Comparison of ENCODE assay signal across 21 cellular contexts in the genomic region with DNA sequence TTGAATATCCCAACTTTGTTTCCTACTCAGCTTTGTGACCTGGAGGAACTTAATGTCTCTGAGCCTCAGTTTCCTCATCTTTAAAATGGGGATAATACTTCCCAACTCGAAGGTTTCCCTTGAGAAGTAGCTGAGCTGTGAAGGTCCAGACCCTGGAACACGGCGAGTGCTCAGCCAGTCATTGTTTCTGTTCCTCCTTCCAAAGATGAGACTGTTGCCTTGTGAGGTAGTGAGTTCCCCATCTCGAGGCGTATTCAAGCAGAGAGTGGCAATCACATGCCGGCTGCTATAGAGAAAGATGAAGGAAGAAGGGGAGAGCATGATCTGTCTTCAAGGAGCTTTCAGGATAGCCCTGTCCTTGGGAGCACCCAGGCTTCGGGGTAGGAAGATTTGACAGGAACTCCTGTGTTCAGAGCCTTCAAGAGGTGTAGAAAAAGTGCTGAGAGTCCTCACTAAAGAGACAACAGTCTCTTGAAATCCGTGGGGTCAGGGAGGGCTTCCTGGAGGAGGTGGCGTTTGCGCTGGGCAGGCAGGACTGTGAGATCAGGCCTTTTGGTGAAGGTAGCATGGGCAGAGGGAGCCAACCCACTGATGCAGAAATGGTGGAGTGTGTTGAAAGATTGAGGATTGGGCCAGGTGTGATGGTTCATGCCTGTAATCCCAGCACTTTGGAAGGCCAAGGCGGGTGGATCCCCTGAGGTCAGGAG. TPM values are rescaled to one million over a fixed set of nuclear protein-coding genes. Genes with fewer than 3 reads are reported as not detected.
DNase-seq lines count a peak whose midpoint lies in the region; ATAC-seq, FAIRE-seq and TF ChIP-seq lines count a peak whose summit lies in the region.
"Had no signal": no experiment of that assay in that cellular context is flagged by ENCODE, and none has a peak within 500 bp of the region (broad histone marks: within the 10 kb centered on the region; RNA-seq: fewer than 3 reads in every experiment).

No MANE protein-coding gene starts in this region.

- H3K4me1 Mint-ChIP-seq in endothelial cell (ENCODE audit: unreplicated experiment) = peaks cover 57% of the 10 kb centered on the region
- H3K4me1 Mint-ChIP-seq: CD4-positive, alpha-beta memory T cell had no signal

- H3K9ac ChIP-seq in HepG2 (ENCODE audit: insufficient read depth, low read depth, low read length) (no peak overlapping the region), K562 (ENCODE audit: insufficient read depth in 1 of 2, low read depth in 2 of 2, low read length in 2 of 2) (no peak overlapping the region)

- H3K9me3 Mint-ChIP-seq in endothelial cell (ENCODE audit: unreplicated experiment) = no peaks in the 10 kb centered on the region
- H3K9me3 Mint-ChIP-seq: CD4-positive, alpha-beta memory T cell had no signal

- peak overlapping the region; percentile 36 for H3K27ac Mint-ChIP-seq in endothelial cell (ENCODE audit: unreplicated experiment)

- peak overlapping the region; percentile 54 for H3K4me3 Mint-ChIP-seq in endothelial cell (ENCODE audit: unreplicated experiment)
- H3K4me3 Mint-ChIP-seq: CD4-positive, alpha-beta memory T cell had no signal

- H3K4me1 ChIP-seq in HepG2 (ENCODE audit: insufficient read depth, low read length) (no peaks in the 10 kb centered on the region), right lobe of liver (no peaks in the 10 kb centered on the region), K562 (replicated peaks in 1 of 2; ENCODE audit: control insufficient read depth in 2 of 2, insufficient read depth in 2 of 2, low read length in 2 of 2) (peaks cover 0 to 5% of the 10 kb centered on the region in 2 experiments; a peak in 2 of 5 replicates)
- H3K4me1 ChIP-seq: BE2C, HAP-1 had no signal

- H3K36me3 Mint-ChIP-seq in endothelial cell (ENCODE audit: low read depth, unreplicated experiment) = peaks cover 56% of the 10 kb centered on the region
- H3K36me3 Mint-ChIP-seq: CD4-positive, alpha-beta memory T cell had no signal

- 30% methylated on average over 11 of the region's 11 CpGs for WGBS in HepG2 (ENCODE audit: low lambda C conversion rate)
- 77% methylated on average over 10 of the region's 11 CpGs for WGBS in right lobe of liver (ENCODE audit: insufficient coverage, low coverage, low lambda C conversion rate, missing lambda C conversion rate)
- 4% methylated on average over 7 of the region's 11 CpGs for WGBS in K562 (ENCODE audit: insufficient coverage, low coverage, missing lambda C conversion rate)

- ATAC-seq in HepG2 (no peak), right lobe of liver (no peak), K562 (no peak), HG02973 (IDR thresholded peaks at IDR 0.05; ENCODE audit: unreplicated experiment) (no peak)
- ATAC-seq: GM12878 had no signal

- H3K4me3 ChIP-seq in HepG2 (replicated peaks in 1 of 3; ENCODE audit: insufficient read depth in 1 of 3, low read depth in 2 of 3, low read length in 3 of 3) = no peak overlapping the region
- no peak overlapping the region for H3K4me3 ChIP-seq in right lobe of liver
- H3K4me3 ChIP-seq in K562 = no peak overlapping the region
- no peak overlapping the region for H3K4me3 ChIP-seq in brain microvascular endothelial cell (ENCODE audit: low read depth, low read length)
- H3K4me3 ChIP-seq: GM12878, HAP-1 had no signal

- H3K9me1 ChIP-seq in K562 (ENCODE audit: control insufficient read depth, insufficient read depth, low read length) = no peaks in the 10 kb centered on the region

- intact Hi-C loops in HepG2 (cut with micrococcal nuclease; ENCODE audit: unreplicated experiment) = no loop called here
- intact Hi-C loops in right lobe of liver (cut with DNase I) = no loop called here
- intact Hi-C loops in K562 (cut with micrococcal nuclease) = no loop called here

- H3K79me2 ChIP-seq in HepG2 (ENCODE audit: insufficient read depth, low read length) = no peaks in the 10 kb centered on the region
- H3K79me2 ChIP-seq in K562 (ENCODE audit: control insufficient read depth, insufficient read depth, low read length) = no peaks in the 10 kb centered on the region

- POLR2A ChIA-PET in HepG2 (lab: Yijun Ruan, JAX) (no interaction called here), K562 (lab: Yijun Ruan, JAX) (interaction anchor here (0.6 to 1.1 kb wide), 3 partner anchors 16 to 36 kb away, joined by 3 to 4 read pairs (median 4); no protein-coding TSS in a partner anchor)

- CTCF ChIA-PET in HepG2 (lab: Yijun Ruan, JAX; ENCODE audit: low intra/inter-chr PET ratio, low total read pairs) = no interaction called here
- CTCF ChIA-PET in K562 (lab: Yijun Ruan, JAX; ENCODE audit: low intra/inter-chr PET ratio) = no interaction called here

- BruUV-seq in HepG2 (replicated peaks; lab: Mats Ljungman, UMichigan) (no TSS peak), K562 (replicated peaks; lab: Mats Ljungman, UMichigan) (no TSS peak)

- FAIRE-seq in HepG2 (lab: Jason Lieb, UNC) = no peak
- FAIRE-seq in K562 (lab: Jason Lieb, UNC) = no peak
- FAIRE-seq: GM12878 had no signal

- peaks cover 4% of the 10 kb centered on the region for H3K27me3 Mint-ChIP-seq in endothelial cell (ENCODE audit: unreplicated experiment)
- H3K27me3 Mint-ChIP-seq: CD4-positive, alpha-beta memory T cell had no signal

- no peaks in the 10 kb centered on the region for H3K9me3 ChIP-seq in HepG2 (ENCODE audit: low read length)
- no peaks in the 10 kb centered on the region for H3K9me3 ChIP-seq in right lobe of liver
- no peaks in the 10 kb centered on the region for H3K9me3 ChIP-seq in K562 (replicated peaks; ENCODE audit: control insufficient read depth, insufficient read depth, low read depth, low read length)
- H3K9me3 ChIP-seq: BE2C, HAP-1 had no signal

- no peak overlapping the region for H3K27ac ChIP-seq in HepG2 (ENCODE audit: extremely low read length, insufficient read depth, low read length)
- no peak overlapping the region for H3K27ac ChIP-seq in right lobe of liver
- H3K27ac ChIP-seq in K562 (ENCODE audit: extremely low read depth, low read depth, low read length) = no peak overlapping the region
- H3K27ac ChIP-seq in brain microvascular endothelial cell = no peak overlapping the region
- H3K27ac ChIP-seq: C4-2B, HL-60 had no signal

- H3K36me3 ChIP-seq in HepG2 (replicated peaks in 1 of 2; ENCODE audit: control insufficient read depth in 1 of 2, insufficient read depth in 2 of 2, low read length in 2 of 2) (no peaks in the 10 kb centered on the region), right lobe of liver (no peaks in the 10 kb centered on the region), K562 (ENCODE audit: control insufficient read depth, insufficient read depth, low read length) (no peaks in the 10 kb centered on the region), brain microvascular endothelial cell (replicated peaks) (no peaks in the 10 kb centered on the region)
- H3K36me3 ChIP-seq: BE2C, HAP-1 had no signal

- TF ChIP-seq EP300 in HepG2 (IDR thresholded peaks at IDR 0.05; ENCODE audit: low read depth in 2 of 2, low read length in 2 of 2) (no peak), HepG2 (CRISPR knock-in tag; IDR thresholded peaks at IDR 0.05; ENCODE audit: borderline replicate concordance) (no peak), K562 (IDR thresholded peaks at IDR 0.05; ENCODE audit: low read length) (no peak)

- H3K4me2 ChIP-seq in HepG2 (ENCODE audit: low read depth, low read length) = no peak overlapping the region
- no peak overlapping the region for H3K4me2 ChIP-seq in K562 (ENCODE audit: insufficient read depth, low read length)

- in situ Hi-C loops in HepG2 (cut with HindIII; ENCODE audit: extremely low pct_ligation_motif_present, low pct_unique_long_range_greater_than_20kb) = no loop called here
- in situ Hi-C loops in K562 (cut with MboI) = no loop called here
- in situ Hi-C loops in brain microvascular endothelial cell (cut with HindIII; ENCODE audit: low pct_ligation_motif_present, low sequenced_read_pairs) = no loop called here

- TF ChIP-seq CTCF in HepG2 (CRISPR knock-in tag; IDR thresholded peaks at IDR 0.05) = no peak
- TF ChIP-seq CTCF in right lobe of liver (IDR thresholded peaks at IDR 0.05) = no peak
- no peak for TF ChIP-seq CTCF in K562 (IDR thresholded peaks at IDR 0.05 in 2 of 3, conservative IDR thresholded peaks at IDR 0.05 in 1 of 3; ENCODE audit: insufficient read depth in 2 of 3, low read depth in 1 of 3, low read length in 3 of 3)
- no peak for TF ChIP-seq CTCF in endothelial cell (IDR thresholded peaks at IDR 0.05; ENCODE audit: unreplicated experiment)
- TF ChIP-seq CTCF in brain microvascular endothelial cell (IDR thresholded peaks at IDR 0.05; ENCODE audit: low read depth, low read length, missing control alignments) = no peak

- H2AFZ ChIP-seq in HepG2 (ENCODE audit: low read length) (no peak overlapping the region), K562 (ENCODE audit: low read depth, low read length) (no peak overlapping the region)

- TF ChIP-seq RAD21 in HepG2 (CRISPR knock-in tag; IDR thresholded peaks at IDR 0.05) (no peak), K562 (CRISPR knock-in tag; conservative IDR thresholded peaks at IDR 0.05 in 1 of 2, IDR thresholded peaks at IDR 0.05 in 1 of 2) (no peak)

- H3K27me3 ChIP-seq in HepG2 (ENCODE audit: control insufficient read depth in 1 of 2, insufficient read depth in 2 of 2, low read length in 2 of 2) = peaks cover 5 to 59% of the 10 kb centered on the region in 2 experiments
- no peaks in the 10 kb centered on the region for H3K27me3 ChIP-seq in right lobe of liver
- peaks cover 7 to 50% of the 10 kb centered on the region in 2 experiments; a peak in 4 of 5 replicates for H3K27me3 ChIP-seq in K562 (ENCODE audit: control insufficient read depth in 2 of 2, insufficient read depth in 2 of 2, low read length in 2 of 2)
- H3K27me3 ChIP-seq in brain microvascular endothelial cell (replicated peaks) = no peaks in the 10 kb centered on the region
- H3K27me3 ChIP-seq: BE2C had no signal

- TF ChIP-seq POLR2A in HepG2 (IDR thresholded peaks at IDR 0.05; ENCODE audit: insufficient read depth in 1 of 2, low read depth in 2 of 2, low read length in 2 of 2) = no peak
- no peak for TF ChIP-seq POLR2A in right lobe of liver (IDR thresholded peaks at IDR 0.05)
- TF ChIP-seq POLR2A in K562 (conservative IDR thresholded peaks at IDR 0.05) = no peak

- H4K20me1 ChIP-seq in HepG2 (ENCODE audit: insufficient read depth, low read length) (no peaks in the 10 kb centered on the region), K562 (replicated peaks; ENCODE audit: control insufficient read depth, insufficient read depth, low read length) (peaks cover 3% of the 10 kb centered on the region; the same call in 1 of the 2 replicates)

- DNase-seq in HepG2 (ENCODE audit: low spot score) (no peak), right lobe of liver (no peak), K562 (ENCODE audit: extremely low read depth in 1 of 4, low spot score in 3 of 4) (no peak), endothelial cell (ENCODE audit: low spot score) (no peak), brain microvascular endothelial cell (no peak), NCI-H226 (no peak)
- DNase-seq in effector CD4-positive, alpha-beta T cell = no peak
- DNase-seq: 8988T, BE2C, DMS79 treated with DMSO at 0.1 percent for 48 hours, IMR-90, KBM-7 had no signal

RNA-seq across cellular contexts. Expression of a gene that starts 27.2 kb away (rescaled TPM):
- total RNA-seq in HepG2 (2016; rRNA removed; fragmentation: Illumina TruSeq; extraction: Trizol) (not detected in 2 replicates), right lobe of liver (10 to 100 TPM in 1 of 6 experiments, 1 to 10 TPM in 5; 3.0 to 12.4 (median 7.3) TPM), K562 (2014; rRNA removed) (not detected in 2 replicates), K562 (2014; rRNA removed; fragmentation: Illumina TruSeq; extraction: Trizol) (not detected in 2 replicates), K562 (2015; rRNA removed; fragmentation: Illumina TruSeq; extraction: Trizol) (not detected in 2 replicates), K562 (2021) (0.07 TPM in 1 of 2 replicates, not detected in the other), endothelial cell (ENCODE audit: unreplicated experiment) (187 TPM)
- total RNA-seq in HepG2 (2016; cell fraction: cytosol; rRNA removed; fragmentation: Illumina TruSeq; extraction: Trizol; ENCODE audit: low read depth) = not detected in 2 replicates
- not detected in 2 replicates for total RNA-seq in HepG2 (2016; cell fraction: insoluble cytoplasmic fraction; rRNA removed; fragmentation: Illumina TruSeq; extraction: Trizol)
- not detected in 2 replicates for total RNA-seq in HepG2 (2016; cell fraction: membrane; rRNA removed; fragmentation: Illumina TruSeq; extraction: Trizol)
- total RNA-seq in HepG2 (2016; cell fraction: nucleus; rRNA removed; fragmentation: Illumina TruSeq; extraction: Trizol) = not detected in 2 replicates
- polyA plus RNA-seq in HepG2 (2011; rRNA removed) (0.01 and 0.03 TPM in 2 replicates), K562 (2011; rRNA removed) (0.06 TPM in 1 of 2 replicates, not detected in the other), K562 (2014; fragmentation: Illumina TruSeq; extraction: Trizol) (not detected in 2 replicates), K562 (2014; fragmentation: Nextera tagmentation; extraction: Ambion mirVana) (not detected), K562 (2014; rRNA removed) (not detected in 2 replicates)
- 0.03 and 0.05 TPM in 2 replicates for polyA plus RNA-seq in HepG2 (2011; cell fraction: cytosol; rRNA removed)
- polyA plus RNA-seq in HepG2 (2011; cell fraction: nucleus; rRNA removed) = 0.14 TPM in 1 of 2 replicates, not detected in the other
- 0.16 and 0.34 TPM in 2 replicates for polyA plus RNA-seq in HepG2 (2012)
- not detected in 2 replicates for polyA plus RNA-seq in HepG2 (2016; cell fraction: cytosol; fragmentation: Illumina TruSeq; extraction: Trizol; ENCODE audit: low read depth)
- polyA plus RNA-seq in HepG2 (2016; cell fraction: insoluble cytoplasmic fraction; fragmentation: Illumina TruSeq; extraction: Trizol; ENCODE audit: low read depth) = not detected in 2 replicates
- polyA plus RNA-seq in HepG2 (2016; cell fraction: membrane; fragmentation: Illumina TruSeq; extraction: Trizol; ENCODE audit: low read depth) = not detected in 2 replicates
- polyA plus RNA-seq in HepG2 (2016; cell fraction: nucleus; fragmentation: Illumina TruSeq; extraction: Trizol; ENCODE audit: insufficient read depth, low read depth) = not detected in 2 replicates
- 0.16 TPM in 1 of 2 replicates, not detected in the other for polyA minus RNA-seq in HepG2 (2011; rRNA and poly(A)+ RNA removed; ENCODE audit: low replicate concordance)
- polyA minus RNA-seq in HepG2 (2011; cell fraction: cytosol; rRNA and poly(A)+ RNA removed) = not detected in 2 replicates
- not detected in 2 replicates for polyA minus RNA-seq in HepG2 (2011; cell fraction: nucleus; rRNA and poly(A)+ RNA removed)
- not detected in 2 replicates for total RNA-seq in K562 (2011; cell fraction: chromatin; rRNA removed; ENCODE audit: low replicate concordance)
- total RNA-seq in K562 (2011; cell fraction: nucleolus; rRNA removed) = not detected in 2 replicates
- total RNA-seq in K562 (2011; cell fraction: nucleoplasm; rRNA removed) = not detected in 2 replicates
- 0.03 and 0.07 TPM in 2 replicates for polyA plus RNA-seq in K562 (2011; cell fraction: cytosol; rRNA removed)
- polyA plus RNA-seq in K562 (2011; cell fraction: nucleus; rRNA removed) = not detected in 2 replicates
- polyA plus RNA-seq in K562 (2012) = 0.12 and 0.76 TPM in 2 replicates
- not detected in 2 replicates for polyA minus RNA-seq in K562 (2011; rRNA and poly(A)+ RNA removed)
- polyA minus RNA-seq in K562 (2011; cell fraction: cytosol; rRNA and poly(A)+ RNA removed) = not detected in 2 replicates
- polyA minus RNA-seq in K562 (2011; cell fraction: nucleus; rRNA and poly(A)+ RNA removed) = not detected in 2 replicates
- polyA plus RNA-seq: IMR-90 had no signal

RNA-seq across cellular contexts. Expression of a gene that starts 29.3 kb away (rescaled TPM):
- total RNA-seq in HepG2 (2016; rRNA removed; fragmentation: Illumina TruSeq; extraction: Trizol) (40.4 and 54.8 TPM in 2 replicates), right lobe of liver (10 to 100 TPM; 16.3 to 32.0 (median 23.7) TPM), K562 (2014; rRNA removed) (109 and 132 TPM in 2 replicates), K562 (2014; rRNA removed; fragmentation: Illumina TruSeq; extraction: Trizol) (19.8 and 23.3 TPM in 2 replicates), K562 (2015; rRNA removed; fragmentation: Illumina TruSeq; extraction: Trizol) (47.2 and 47.6 TPM in 2 replicates), K562 (2021) (107 and 114 TPM in 2 replicates), endothelial cell (ENCODE audit: unreplicated experiment) (32.4 TPM)
- 58.9 and 65.5 TPM in 2 replicates for total RNA-seq in HepG2 (2016; cell fraction: cytosol; rRNA removed; fragmentation: Illumina TruSeq; extraction: Trizol; ENCODE audit: low read depth)
- 35.1 and 61.8 TPM in 2 replicates for total RNA-seq in HepG2 (2016; cell fraction: insoluble cytoplasmic fraction; rRNA removed; fragmentation: Illumina TruSeq; extraction: Trizol)
- 24.4 and 24.9 TPM in 2 replicates for total RNA-seq in HepG2 (2016; cell fraction: membrane; rRNA removed; fragmentation: Illumina TruSeq; extraction: Trizol)
- total RNA-seq in HepG2 (2016; cell fraction: nucleus; rRNA removed; fragmentation: Illumina TruSeq; extraction: Trizol) = 52.0 and 62.6 TPM in 2 replicates
- polyA plus RNA-seq in HepG2 (2011; rRNA removed) (18.6 and 28.4 TPM in 2 replicates), K562 (2011; rRNA removed) (17.7 and 32.4 TPM in 2 replicates), K562 (2014; fragmentation: Illumina TruSeq; extraction: Trizol) (70.7 and 73.8 TPM in 2 replicates), K562 (2014; fragmentation: Nextera tagmentation; extraction: Ambion mirVana) (1 to 10 TPM; 2.0 to 2.4 TPM), K562 (2014; rRNA removed) (69.7 and 77.2 TPM in 2 replicates)
- 9.7 and 12.5 TPM in 2 replicates for polyA plus RNA-seq in HepG2 (2011; cell fraction: cytosol; rRNA removed)
- polyA plus RNA-seq in HepG2 (2011; cell fraction: nucleus; rRNA removed) = 158 and 176 TPM in 2 replicates
- polyA plus RNA-seq in HepG2 (2012) = 28.0 and 41.5 TPM in 2 replicates
- 7.8 and 7.9 TPM in 2 replicates for polyA plus RNA-seq in HepG2 (2016; cell fraction: cytosol; fragmentation: Illumina TruSeq; extraction: Trizol; ENCODE audit: low read depth)
- 28.2 and 32.7 TPM in 2 replicates for polyA plus RNA-seq in HepG2 (2016; cell fraction: insoluble cytoplasmic fraction; fragmentation: Illumina TruSeq; extraction: Trizol; ENCODE audit: low read depth)
- polyA plus RNA-seq in HepG2 (2016; cell fraction: membrane; fragmentation: Illumina TruSeq; extraction: Trizol; ENCODE audit: low read depth) = 9.0 and 12.1 TPM in 2 replicates
- 146 and 160 TPM in 2 replicates for polyA plus RNA-seq in HepG2 (2016; cell fraction: nucleus; fragmentation: Illumina TruSeq; extraction: Trizol; ENCODE audit: insufficient read depth, low read depth)
- polyA minus RNA-seq in HepG2 (2011; rRNA and poly(A)+ RNA removed; ENCODE audit: low replicate concordance) = 50.2 and 100 TPM in 2 replicates
- polyA minus RNA-seq in HepG2 (2011; cell fraction: cytosol; rRNA and poly(A)+ RNA removed) = 19.4 and 21.0 TPM in 2 replicates
- 53.3 and 54.8 TPM in 2 replicates for polyA minus RNA-seq in HepG2 (2011; cell fraction: nucleus; rRNA and poly(A)+ RNA removed)
- total RNA-seq in K562 (2011; cell fraction: chromatin; rRNA removed; ENCODE audit: low replicate concordance) = 95.2 and 270 TPM in 2 replicates
- total RNA-seq in K562 (2011; cell fraction: nucleolus; rRNA removed) = 174 and 191 TPM in 2 replicates
- 98.3 and 111 TPM in 2 replicates for total RNA-seq in K562 (2011; cell fraction: nucleoplasm; rRNA removed)
- polyA plus RNA-seq in K562 (2011; cell fraction: cytosol; rRNA removed) = 16.3 and 33.1 TPM in 2 replicates
- polyA plus RNA-seq in K562 (2011; cell fraction: nucleus; rRNA removed) = 131 and 209 TPM in 2 replicates
- 37.2 and 61.4 TPM in 2 replicates for polyA plus RNA-seq in K562 (2012)
- 23.5 and 30.7 TPM in 2 replicates for polyA minus RNA-seq in K562 (2011; rRNA and poly(A)+ RNA removed)
- 53.6 and 56.5 TPM in 2 replicates for polyA minus RNA-seq in K562 (2011; cell fraction: cytosol; rRNA and poly(A)+ RNA removed)
- 54.6 and 62.6 TPM in 2 replicates for polyA minus RNA-seq in K562 (2011; cell fraction: nucleus; rRNA and poly(A)+ RNA removed)

RNA-seq across cellular contexts. Expression of a gene that starts 34.5 kb away (rescaled TPM):
- total RNA-seq in HepG2 (2016; rRNA removed; fragmentation: Illumina TruSeq; extraction: Trizol) (0.70 and 0.80 TPM in 2 replicates), right lobe of liver (under 1 TPM; 0.09 to 0.92 (median 0.27) TPM), K562 (2014; rRNA removed) (not detected in 2 replicates), K562 (2014; rRNA removed; fragmentation: Illumina TruSeq; extraction: Trizol) (not detected in 2 replicates), K562 (2015; rRNA removed; fragmentation: Illumina TruSeq; extraction: Trizol) (not detected in 2 replicates), K562 (2021) (0.09 TPM in 1 of 2 replicates, not detected in the other), endothelial cell (ENCODE audit: unreplicated experiment) (not detected)
- 0.20 and 0.26 TPM in 2 replicates for total RNA-seq in HepG2 (2016; cell fraction: cytosol; rRNA removed; fragmentation: Illumina TruSeq; extraction: Trizol; ENCODE audit: low read depth)
- total RNA-seq in HepG2 (2016; cell fraction: insoluble cytoplasmic fraction; rRNA removed; fragmentation: Illumina TruSeq; extraction: Trizol) = 0.68 and 1.1 TPM in 2 replicates
- total RNA-seq in HepG2 (2016; cell fraction: membrane; rRNA removed; fragmentation: Illumina TruSeq; extraction: Trizol) = 0.59 and 0.62 TPM in 2 replicates
- 0.28 and 0.37 TPM in 2 replicates for total RNA-seq in HepG2 (2016; cell fraction: nucleus; rRNA removed; fragmentation: Illumina TruSeq; extraction: Trizol)
- polyA plus RNA-seq in HepG2 (2011; rRNA removed) (0.14 and 0.16 TPM in 2 replicates), K562 (2011; rRNA removed) (not detected in 2 replicates), K562 (2014; fragmentation: Illumina TruSeq; extraction: Trizol) (not detected in 2 replicates), K562 (2014; fragmentation: Nextera tagmentation; extraction: Ambion mirVana) (not detected), K562 (2014; rRNA removed) (0.42 TPM in 1 of 2 replicates, not detected in the other)
- 0.10 and 0.12 TPM in 2 replicates for polyA plus RNA-seq in HepG2 (2011; cell fraction: cytosol; rRNA removed)
- polyA plus RNA-seq in HepG2 (2011; cell fraction: nucleus; rRNA removed) = 0.09 and 0.43 TPM in 2 replicates
- polyA plus RNA-seq in HepG2 (2012) = 0.24 and 0.29 TPM in 2 replicates
- 0.24 and 0.27 TPM in 2 replicates for polyA plus RNA-seq in HepG2 (2016; cell fraction: cytosol; fragmentation: Illumina TruSeq; extraction: Trizol; ENCODE audit: low read depth)
- 0.71 and 1.2 TPM in 2 replicates for polyA plus RNA-seq in HepG2 (2016; cell fraction: insoluble cytoplasmic fraction; fragmentation: Illumina TruSeq; extraction: Trizol; ENCODE audit: low read depth)
- 0.50 and 0.52 TPM in 2 replicates for polyA plus RNA-seq in HepG2 (2016; cell fraction: membrane; fragmentation: Illumina TruSeq; extraction: Trizol; ENCODE audit: low read depth)
- polyA plus RNA-seq in HepG2 (2016; cell fraction: nucleus; fragmentation: Illumina TruSeq; extraction: Trizol; ENCODE audit: insufficient read depth, low read depth) = 1.1 and 1.5 TPM in 2 replicates
- polyA minus RNA-seq in HepG2 (2011; rRNA and poly(A)+ RNA removed; ENCODE audit: low replicate concordance) = 0.38 TPM in 1 of 2 replicates, not detected in the other
- polyA minus RNA-seq in HepG2 (2011; cell fraction: cytosol; rRNA and poly(A)+ RNA removed) = not detected in 2 replicates
- polyA minus RNA-seq in HepG2 (2011; cell fraction: nucleus; rRNA and poly(A)+ RNA removed) = 0.12 TPM in 1 of 2 replicates, not detected in the other
- not detected in 2 replicates for total RNA-seq in K562 (2011; cell fraction: chromatin; rRNA removed; ENCODE audit: low replicate concordance)
- total RNA-seq in K562 (2011; cell fraction: nucleolus; rRNA removed) = not detected in 2 replicates
- not detected in 2 replicates for total RNA-seq in K562 (2011; cell fraction: nucleoplasm; rRNA removed)
- not detected in 2 replicates for polyA plus RNA-seq in K562 (2011; cell fraction: cytosol; rRNA removed)
- not detected in 2 replicates for polyA plus RNA-seq in K562 (2011; cell fraction: nucleus; rRNA removed)
- not detected in 2 replicates for polyA plus RNA-seq in K562 (2012)
- not detected in 2 replicates for polyA minus RNA-seq in K562 (2011; rRNA and poly(A)+ RNA removed)
- not detected in 2 replicates for polyA minus RNA-seq in K562 (2011; cell fraction: cytosol; rRNA and poly(A)+ RNA removed)
- not detected in 2 replicates for polyA minus RNA-seq in K562 (2011; cell fraction: nucleus; rRNA and poly(A)+ RNA removed)
- total RNA-seq: CD4-positive, alpha-beta memory T cell; G401; H4; HT1080; IMR-90 had no signal
- polyA plus RNA-seq: CD4-positive, alpha-beta memory T cell; IMR-90 had no signal

RNA-seq across cellular contexts. Expression of a gene that starts 58.5 kb away (rescaled TPM):
- total RNA-seq in HepG2 (2016; rRNA removed; fragmentation: Illumina TruSeq; extraction: Trizol) (5.1 and 5.8 TPM in 2 replicates), right lobe of liver (under 1 TPM in 3 of 6 experiments, not detected in 3; 0.12 to 0.25 (median 0.14) TPM), K562 (2014; rRNA removed) (not detected in 2 replicates), K562 (2014; rRNA removed; fragmentation: Illumina TruSeq; extraction: Trizol) (not detected in 2 replicates), K562 (2015; rRNA removed; fragmentation: Illumina TruSeq; extraction: Trizol) (not detected in 2 replicates), K562 (2021) (not detected in 2 replicates), endothelial cell (ENCODE audit: unreplicated experiment) (0.59 TPM)
- total RNA-seq in HepG2 (2016; cell fraction: cytosol; rRNA removed; fragmentation: Illumina TruSeq; extraction: Trizol; ENCODE audit: low read depth) = 1.5 and 1.6 TPM in 2 replicates
- total RNA-seq in HepG2 (2016; cell fraction: insoluble cytoplasmic fraction; rRNA removed; fragmentation: Illumina TruSeq; extraction: Trizol) = 5.3 and 5.8 TPM in 2 replicates
- 4.8 and 5.0 TPM in 2 replicates for total RNA-seq in HepG2 (2016; cell fraction: membrane; rRNA removed; fragmentation: Illumina TruSeq; extraction: Trizol)
- total RNA-seq in HepG2 (2016; cell fraction: nucleus; rRNA removed; fragmentation: Illumina TruSeq; extraction: Trizol) = 3.0 and 4.2 TPM in 2 replicates
- polyA plus RNA-seq in HepG2 (2011; rRNA removed) (0.41 and 1.1 TPM in 2 replicates), K562 (2011; rRNA removed) (0.04 TPM in 1 of 2 replicates, not detected in the other), K562 (2014; fragmentation: Illumina TruSeq; extraction: Trizol) (not detected in 2 replicates), K562 (2014; fragmentation: Nextera tagmentation; extraction: Ambion mirVana) (not detected), K562 (2014; rRNA removed) (not detected in 2 replicates)
- polyA plus RNA-seq in HepG2 (2011; cell fraction: cytosol; rRNA removed) = 0.38 and 0.64 TPM in 2 replicates
- 0.42 and 0.95 TPM in 2 replicates for polyA plus RNA-seq in HepG2 (2011; cell fraction: nucleus; rRNA removed)
- polyA plus RNA-seq in HepG2 (2012) = 0.58 and 0.69 TPM in 2 replicates
- polyA plus RNA-seq in HepG2 (2016; cell fraction: cytosol; fragmentation: Illumina TruSeq; extraction: Trizol; ENCODE audit: low read depth) = 1.8 TPM in 2 replicates
- 7.9 and 8.6 TPM in 2 replicates for polyA plus RNA-seq in HepG2 (2016; cell fraction: insoluble cytoplasmic fraction; fragmentation: Illumina TruSeq; extraction: Trizol; ENCODE audit: low read depth)
- 2.3 and 3.2 TPM in 2 replicates for polyA plus RNA-seq in HepG2 (2016; cell fraction: membrane; fragmentation: Illumina TruSeq; extraction: Trizol; ENCODE audit: low read depth)
- polyA plus RNA-seq in HepG2 (2016; cell fraction: nucleus; fragmentation: Illumina TruSeq; extraction: Trizol; ENCODE audit: insufficient read depth, low read depth) = 5.8 and 9.1 TPM in 2 replicates
- polyA minus RNA-seq in HepG2 (2011; rRNA and poly(A)+ RNA removed; ENCODE audit: low replicate concordance) = 1.9 TPM in 1 of 2 replicates, not detected in the other
- 0.70 and 0.99 TPM in 2 replicates for polyA minus RNA-seq in HepG2 (2011; cell fraction: cytosol; rRNA and poly(A)+ RNA removed)
- polyA minus RNA-seq in HepG2 (2011; cell fraction: nucleus; rRNA and poly(A)+ RNA removed) = 0.13 TPM in 1 of 2 replicates, not detected in the other
- not detected in 2 replicates for total RNA-seq in K562 (2011; cell fraction: chromatin; rRNA removed; ENCODE audit: low replicate concordance)
- not detected in 2 replicates for total RNA-seq in K562 (2011; cell fraction: nucleolus; rRNA removed)
- total RNA-seq in K562 (2011; cell fraction: nucleoplasm; rRNA removed) = not detected in 2 replicates
- not detected in 2 replicates for polyA plus RNA-seq in K562 (2011; cell fraction: cytosol; rRNA removed)
- not detected in 2 replicates for polyA plus RNA-seq in K562 (2011; cell fraction: nucleus; rRNA removed)
- not detected in 2 replicates for polyA plus RNA-seq in K562 (2012)
- not detected in 2 replicates for polyA minus RNA-seq in K562 (2011; rRNA and poly(A)+ RNA removed)
- polyA minus RNA-seq in K562 (2011; cell fraction: cytosol; rRNA and poly(A)+ RNA removed) = not detected in 2 replicates
- polyA minus RNA-seq in K562 (2011; cell fraction: nucleus; rRNA and poly(A)+ RNA removed) = not detected in 2 replicates
- total RNA-seq: CD4-positive, alpha-beta memory T cell; G401; GM12878; HT1080; IMR-90 had no signal
- polyA plus RNA-seq: CD4-positive, alpha-beta memory T cell; GM12878; IMR-90 had no signal

Comparison
In these comparisons a context has a peak if more than half of its experiments do, and no peak if none do; other contexts are left out.
1. RNA of a gene that starts 27.2 kb away (total RNA-seq): 187 TPM in endothelial cell (single experiment); 3.0 to 12.4 TPM in right lobe of liver, not detected in HepG2 and 0.07 TPM in K562; every median in the first group is over 10 times any median in the second.